In the genomic region with DNA sequence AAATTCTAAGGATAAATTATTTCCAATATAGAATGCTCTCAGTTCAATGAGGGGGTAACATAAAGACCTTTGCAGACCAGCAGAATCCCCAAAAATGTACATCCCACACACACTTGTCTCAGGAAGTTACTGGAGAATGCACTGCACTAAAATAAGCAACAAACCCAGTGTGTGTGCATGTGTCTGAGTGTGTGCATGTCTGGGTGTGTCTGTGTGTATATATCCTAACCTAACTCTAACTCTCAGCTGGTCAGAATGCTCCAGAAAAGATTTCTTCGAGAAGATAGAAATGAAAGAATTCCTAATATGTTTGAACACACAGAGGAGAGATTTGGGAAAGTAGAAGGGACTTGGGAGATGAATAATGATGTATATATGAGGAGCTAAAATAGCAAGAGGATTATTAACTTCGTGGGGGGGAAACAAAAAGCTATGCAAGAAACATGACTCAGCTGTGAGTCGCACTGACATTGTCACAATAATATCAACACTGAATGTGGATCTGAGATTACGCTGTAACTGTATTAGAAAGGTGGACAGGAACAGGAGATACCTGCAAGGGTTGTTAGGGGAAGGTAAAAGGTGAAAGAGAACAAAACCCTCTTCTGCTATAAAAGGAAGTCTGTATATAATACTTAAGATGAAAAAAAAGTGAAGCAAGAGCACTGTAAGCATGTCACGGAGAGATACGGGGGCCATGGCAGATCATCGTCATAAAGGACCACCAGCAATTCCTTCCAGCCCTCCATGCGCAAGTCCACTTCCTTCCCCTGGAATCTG, we compare ENCODE assay signal across 16 cellular contexts. TPM values are rescaled to one million over a fixed set of nuclear protein-coding genes. Genes with fewer than 3 reads are reported as not detected.
DNase-seq lines count a peak whose midpoint lies in the region; ATAC-seq and TF ChIP-seq lines count a peak whose summit lies in the region.
"Had no signal": no experiment of that assay in that cellular context is flagged by ENCODE, and none has a peak within 500 bp of the region (broad histone marks: within the 10 kb centered on the region; RNA-seq: fewer than 3 reads in every experiment).

No MANE protein-coding gene starts in this region.

- peaks cover 18% of the 10 kb centered on the region for H3K27me3 Mint-ChIP-seq in activated T-helper 17 cell treated with anti-CD3 and anti-CD28 coated beads, Interleukin-2, amount 50 U/mL, for 72 hours

- H3K4me1 Mint-ChIP-seq in activated T-helper 17 cell treated with anti-CD3 and anti-CD28 coated beads, Interleukin-2, amount 50 U/mL, for 72 hours: no peaks in the 10 kb centered on the region
- H3K4me1 Mint-ChIP-seq: central memory CD8-positive, alpha-beta T cell had no signal

- no peaks in the 10 kb centered on the region for H3K36me3 ChIP-seq in skeletal muscle satellite cell (ENCODE audit: insufficient read depth, low read length)
- H3K36me3 ChIP-seq: WERI-Rb-1 had no signal

- ATAC-seq in GM21447 (IDR thresholded peaks at IDR 0.05; ENCODE audit: unreplicated experiment): no peak
- ATAC-seq in activated T-helper 17 cell treated with anti-CD3 and anti-CD28 coated beads, Interleukin-2, amount 50 U/mL, for 72 hours (replicated peaks): no peak

- TF ChIP-seq CTCF in VCaP (conservative IDR thresholded peaks at IDR 0.05) (no peak), fibroblast of pulmonary artery (IDR thresholded peaks at IDR 0.05; ENCODE audit: low read length, missing control alignments) (no peak)

- DNase-seq in SIG-M5 treated with dmso at 0.1 percent for 504 hours (lab: John Stamatoyannopoulos, UW; ENCODE audit: unreplicated experiment) (peak; percentile 4), SIG-M5 (lab: John Stamatoyannopoulos, UW) (no peak), fibroblast of pulmonary artery (ENCODE audit: low read depth) (peak; percentile 57), NCI-H1694 treated with DMSO at 0.1 percent for 48 hours (lab: John Stamatoyannopoulos, UW) (no peak)
- DNase-seq: activated naive CD4-positive, alpha-beta T cell treated with anti-CD3 and anti-CD28 coated beads, Interleukin-2, amount 50 U/mL, for 16 hours; mammary epithelial cell; NCI-H187; occipital lobe; WERI-Rb-1 had no signal

- no peaks in the 10 kb centered on the region for H3K36me3 Mint-ChIP-seq in activated T-helper 17 cell treated with anti-CD3 and anti-CD28 coated beads, Interleukin-2, amount 50 U/mL, for 72 hours (ENCODE audit: low read depth)

- no peak overlapping the region for H3K27ac Mint-ChIP-seq in activated T-helper 17 cell treated with anti-CD3 and anti-CD28 coated beads, Interleukin-2, amount 50 U/mL, for 72 hours
- H3K27ac Mint-ChIP-seq: GM23338 had no signal

- H3K4me3 ChIP-seq in fibroblast of pulmonary artery (replicated peaks; ENCODE audit: low read depth, low read length) (no peak overlapping the region), skeletal muscle satellite cell (ENCODE audit: low read length) (no peak overlapping the region)
- H3K4me3 ChIP-seq: GM23338, SK-N-MC had no signal

- peak overlapping the region; percentile 22 for H3K4me2 ChIP-seq in skeletal muscle satellite cell (ENCODE audit: low read length)
- H3K4me2 ChIP-seq: GM23338 had no signal

- no peak overlapping the region for H3K4me3 Mint-ChIP-seq in activated T-helper 17 cell treated with anti-CD3 and anti-CD28 coated beads, Interleukin-2, amount 50 U/mL, for 72 hours
- H3K4me3 Mint-ChIP-seq: central memory CD8-positive, alpha-beta T cell; GM23338 had no signal

- H3K9me3 ChIP-seq in skeletal muscle satellite cell (replicated peaks; ENCODE audit: low read length): no peaks in the 10 kb centered on the region

- H3K4me1 ChIP-seq in skeletal muscle satellite cell (ENCODE audit: control insufficient read depth, insufficient read depth, low read length): peaks cover 13% of the 10 kb centered on the region

- peaks cover 11% of the 10 kb centered on the region for H3K27me3 ChIP-seq in skeletal muscle satellite cell (ENCODE audit: control insufficient read depth, insufficient read depth, low read length)

- H3K9me3 Mint-ChIP-seq in activated T-helper 17 cell treated with anti-CD3 and anti-CD28 coated beads, Interleukin-2, amount 50 U/mL, for 72 hours: no peaks in the 10 kb centered on the region

- H3K27ac ChIP-seq in VCaP: peak overlapping the region; percentile 93
- H3K27ac ChIP-seq: SK-N-MC, WERI-Rb-1 had no signal

- H3K9ac ChIP-seq in skeletal muscle satellite cell (ENCODE audit: low read depth, low read length): no peak overlapping the region

RNA-seq across cellular contexts. Expression of gene COLEC12, which starts 11.1 kb away (rescaled TPM):
- 5.3 and 16.2 TPM in 2 replicates for total RNA-seq in skeletal muscle satellite cell (2012; rRNA removed)
- not detected for total RNA-seq in activated T-helper 17 cell treated with anti-CD3 and anti-CD28 coated beads, Interleukin-2, amount 50 U/mL, for 72 hours

Comparison
In these comparisons a context has a peak if more than half of its experiments do, and no peak if none do; other contexts are left out.
1. DNase-seq: peak in SIG-M5 treated with dmso at 0.1 percent for 504 hours (single experiment) and fibroblast of pulmonary artery (single experiment); none in SIG-M5 (single experiment) and NCI-H1694 treated with DMSO at 0.1 percent for 48 hours (single experiment).